ENCODE assay signal across 2 cellular contexts in genomic region chr2:222796413-222797103, GRCh38.
TF ChIP-seq lines count a peak whose summit lies in the region.

No MANE protein-coding gene starts in this region.

TF ChIP-seq in GM12878, 131 proteins besides CTCF, POLR2A, EP300 and RAD21:
- no peak for TF ChIP-seq CEBPZ (IDR thresholded peaks at IDR 0.05; ENCODE audit: low read depth, low read length)
- TF ChIP-seq ZNF687 (IDR thresholded peaks at IDR 0.05) = no peak
- no peak for TF ChIP-seq NFYA (IDR thresholded peaks at IDR 0.05; ENCODE audit: borderline replicate concordance, low read depth, low read length)
- no peak for TF ChIP-seq FOS (IDR thresholded peaks at IDR 0.05; ENCODE audit: borderline replicate concordance, extremely low read depth, insufficient read length)
- no peak for TF ChIP-seq MXI1 (IDR thresholded peaks at IDR 0.05; ENCODE audit: low read depth, low read length)
- TF ChIP-seq ESRRA (IDR thresholded peaks at IDR 0.05; ENCODE audit: low read length) = no peak
- no peak for TF ChIP-seq E2F4 (IDR thresholded peaks at IDR 0.05; ENCODE audit: low read depth, low read length)
TF ChIP-seq in GM12878: peak in this region for 0.

TF ChIP-seq in liver, 16 proteins besides CTCF, POLR2A, EP300 and RAD21 (continued from another document):
- TF ChIP-seq REST (IDR thresholded peaks at IDR 0.05) (peak; percentile 56), EGR1 (IDR thresholded peaks at IDR 0.05; ENCODE audit: low read depth in 2 of 2) (peak in 1 of 2 donors; percentile 72), NR2F2 (IDR thresholded peaks at IDR 0.05) (no peak), TAF1 (conservative IDR thresholded peaks at IDR 0.05) (peak; percentile 45), RXRA (IDR thresholded peaks at IDR 0.05) (peak; percentile 80 to 86)
